Comparison of ENCODE assay signal across 30 cellular contexts in genomic region chr12:108875280-108875679, GRCh38. TPM values are rescaled to one million over a fixed set of nuclear protein-coding genes. Genes with fewer than 3 reads are reported as not detected.
DNase-seq lines count a peak whose midpoint lies in the region; ATAC-seq, FAIRE-seq and TF ChIP-seq lines count a peak whose summit lies in the region.
"Had no signal": no experiment of that assay in that cellular context is flagged by ENCODE, and none has a peak within 500 bp of the region (broad histone marks: within the 10 kb centered on the region; RNA-seq: fewer than 3 reads in every experiment).

No MANE protein-coding gene starts in this region.

- ATAC-seq in T-helper 17 cell (no peak), HG02938 (IDR thresholded peaks at IDR 0.05; ENCODE audit: unreplicated experiment) (no peak)
- ATAC-seq: GM12878 had no signal

- FAIRE-seq in GM18507 (lab: Jason Lieb, UNC), result peak; percentile 9
- FAIRE-seq: A204.1, GM12878, GM12892, GM19239 had no signal

- H3K4me1 Mint-ChIP-seq in T-helper 17 cell, result peaks cover 4% of the 10 kb centered on the region
- H3K4me1 Mint-ChIP-seq in nephron progenitor cell, result peaks cover 6% of the 10 kb centered on the region

- H3K4me1 ChIP-seq in HEK293 (ENCODE audit: control insufficient read depth, insufficient read depth, low read length), result no peaks in the 10 kb centered on the region
- H3K4me1 ChIP-seq: BE2C, BLaER1 had no signal

- H3K4me3 Mint-ChIP-seq in T-helper 17 cell (peak overlapping the region; percentile 0), nephron progenitor cell (no peak overlapping the region)
- H3K4me3 Mint-ChIP-seq: CD14-positive monocyte; CD4-positive, alpha-beta memory T cell; CD8-positive, alpha-beta memory T cell had no signal

- H3K9me3 ChIP-seq in HEK293 (ENCODE audit: control insufficient read depth, insufficient read depth, low read depth, low read length), result no peaks in the 10 kb centered on the region
- H3K9me3 ChIP-seq in T-helper 17 cell (ENCODE audit: control insufficient read depth, low read length, poor library complexity, severe bottlenecking), result no peaks in the 10 kb centered on the region
- H3K9me3 ChIP-seq: BE2C, BLaER1 had no signal

- no peaks in the 10 kb centered on the region for H3K36me3 Mint-ChIP-seq in T-helper 17 cell (ENCODE audit: low read depth)
- H3K36me3 Mint-ChIP-seq in nephron progenitor cell (ENCODE audit: low read depth), result no peaks in the 10 kb centered on the region
- H3K36me3 Mint-ChIP-seq: CD14-positive monocyte; CD4-positive, alpha-beta memory T cell; CD4-positive, CD25-positive, alpha-beta regulatory T cell; CD8-positive, alpha-beta memory T cell had no signal

- no peak overlapping the region for H3K4me3 ChIP-seq in HEK293 (ENCODE audit: low read depth, low read length)
- H3K4me3 ChIP-seq: BLaER1, GM12878 had no signal

- H3K36me3 ChIP-seq in HEK293 (ENCODE audit: control insufficient read depth in 2 of 2, insufficient read depth in 1 of 2, low read length in 2 of 2), result no peaks in the 10 kb centered on the region
- H3K36me3 ChIP-seq: BE2C, BLaER1 had no signal

- no peaks in the 10 kb centered on the region for H3K9me3 Mint-ChIP-seq in nephron progenitor cell
- H3K9me3 Mint-ChIP-seq: CD4-positive, alpha-beta memory T cell had no signal

- no peak overlapping the region for H3K27ac ChIP-seq in HEK293 (ENCODE audit: extremely low read depth, low read depth, low read length)
- H3K27ac ChIP-seq: BLaER1 had no signal

- H3K27me3 Mint-ChIP-seq in T-helper 17 cell (no peaks in the 10 kb centered on the region), nephron progenitor cell (ENCODE audit: low read depth, poor library complexity) (peaks cover 14% of the 10 kb centered on the region)
- H3K27me3 Mint-ChIP-seq: CD4-positive, alpha-beta memory T cell had no signal

- CTCF ChIA-PET in HEK293 (lab: Yijun Ruan, JAX), result interaction anchor here (0.6 to 1.9 kb wide), 2 partner anchors 9 to 89 kb away, joined by 3 to 8 read pairs; no protein-coding TSS in a partner anchor

- no peak for TF ChIP-seq CTCF in HEK293 (tag by site-specific recombination; IDR thresholded peaks at IDR 0.05)
- no peak for TF ChIP-seq CTCF in nephron progenitor cell (IDR thresholded peaks at IDR 0.05)

- POLR2A ChIA-PET in HEK293 (lab: Yijun Ruan, JAX), result interaction anchor here (0.6 kb wide), 1 partner anchor 25 kb away, joined by 8 read pairs; no protein-coding TSS in a partner anchor

- H3K27ac Mint-ChIP-seq in T-helper 17 cell (no peak overlapping the region), nephron progenitor cell (peak overlapping the region; percentile 43)
- H3K27ac Mint-ChIP-seq: CD4-positive, CD25-positive, alpha-beta regulatory T cell; CD8-positive, alpha-beta memory T cell had no signal

- DNase-seq in GM18507 (ENCODE audit: extremely low spot score, insufficient read length, low read depth) (no peak), T-helper 17 cell (no peak), nephron progenitor cell (no peak), NCI-H82 treated with DMSO at 0.1 percent for 48 hours (lab: John Stamatoyannopoulos, UW; ENCODE audit: unreplicated experiment) (no peak)
- DNase-seq in stimulated activated CD4-positive, alpha-beta T cell treated with anti-CD3 and anti-CD28 coated beads, Interleukin-2, amount 100 ng/mL, for 48 hours, result no peak
- DNase-seq: 8988T; ACHN; BE2C; C1 segment of cervical spinal cord; CD4-positive, alpha-beta memory T cell; CD4-positive, CD25-positive, alpha-beta regulatory T cell; CD8-positive, alpha-beta memory T cell; COR-L47; DMS 273 treated with DMSO at 0.1 percent for 48 hours; DMS153; DMS53; DMS79; DND-41; EL; GDM1 had no signal

TF ChIP-seq in HEK293, 187 proteins besides CTCF, POLR2A, EP300 and RAD21:
- TF ChIP-seq, protein P1, sequence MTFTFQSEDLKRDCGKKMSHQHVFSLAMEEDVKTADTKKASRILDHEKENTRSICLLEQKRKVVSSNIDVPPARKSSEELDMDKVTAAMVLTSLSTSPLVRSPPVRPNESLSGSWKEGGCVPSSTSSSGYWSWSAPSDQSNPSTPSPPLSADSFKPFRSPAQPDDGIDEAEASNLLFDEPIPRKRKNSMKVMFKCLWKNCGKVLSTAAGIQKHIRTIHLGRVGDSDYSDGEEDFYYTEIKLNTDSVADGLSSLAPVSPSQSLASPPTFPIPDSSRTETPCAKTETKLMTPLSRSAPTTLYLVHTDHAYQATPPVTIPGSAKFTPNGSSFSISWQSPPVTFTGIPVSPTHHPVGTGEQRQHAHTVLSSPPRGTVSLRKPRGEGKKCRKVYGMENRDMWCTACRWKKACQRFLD (tag by site-specific recombination; IDR thresholded peaks at IDR 0.05), result no peak
- TF ChIP-seq ZNF366 (tag by site-specific recombination; conservative IDR thresholded peaks at IDR 0.05), result peak; percentile 62
- TF ChIP-seq, protein P2, sequence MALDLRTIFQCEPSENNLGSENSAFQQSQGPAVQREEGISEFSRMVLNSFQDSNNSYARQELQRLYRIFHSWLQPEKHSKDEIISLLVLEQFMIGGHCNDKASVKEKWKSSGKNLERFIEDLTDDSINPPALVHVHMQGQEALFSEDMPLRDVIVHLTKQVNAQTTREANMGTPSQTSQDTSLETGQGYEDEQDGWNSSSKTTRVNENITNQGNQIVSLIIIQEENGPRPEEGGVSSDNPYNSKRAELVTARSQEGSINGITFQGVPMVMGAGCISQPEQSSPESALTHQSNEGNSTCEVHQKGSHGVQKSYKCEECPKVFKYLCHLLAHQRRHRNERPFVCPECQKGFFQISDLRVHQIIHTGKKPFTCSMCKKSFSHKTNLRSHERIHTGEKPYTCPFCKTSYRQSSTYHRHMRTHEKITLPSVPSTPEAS (tag by site-specific recombination; IDR thresholded peaks at IDR 0.05), result peak; percentile 49

RNA-seq across cellular contexts. Expression of gene DAO, which starts 4.6 kb away (rescaled TPM):
- total RNA-seq in T-helper 17 cell, result not detected
- total RNA-seq: A673; CD4-positive, alpha-beta memory T cell; CD4-positive, CD25-positive, alpha-beta regulatory T cell; CD8-positive, alpha-beta memory T cell; Daoy; GM12878 had no signal

RNA-seq across cellular contexts. Expression of gene SSH1, which starts 17.9 kb away (rescaled TPM):
- 10 to 100 TPM; 22.3 to 31.2 TPM for total RNA-seq in T-helper 17 cell
